Comparison of ENCODE assay signal across 34 cellular contexts in the genomic region with DNA sequence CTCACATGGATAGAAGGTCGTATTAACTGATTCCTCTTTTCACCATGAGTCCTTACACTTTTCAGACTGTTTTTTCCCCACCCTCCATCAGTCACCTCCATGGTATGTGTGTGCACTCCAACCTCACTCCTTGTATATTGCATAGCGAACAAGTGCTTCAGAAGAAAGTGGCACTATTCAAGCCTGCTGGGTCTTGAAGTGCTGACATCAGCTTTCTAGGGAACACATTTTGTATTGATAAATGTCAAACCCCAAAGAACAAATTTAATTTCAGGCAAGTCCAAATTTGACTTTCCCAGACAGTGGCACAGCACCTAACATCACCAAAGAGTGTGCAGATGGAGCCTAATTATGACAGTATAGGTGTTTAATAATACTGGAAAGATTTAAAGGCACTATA.
"Had no signal": no experiment of that assay in that cellular context is flagged by ENCODE, and none has a peak within 500 bp of the region (broad histone marks: within the 10 kb centered on the region; RNA-seq: fewer than 3 reads in every experiment).

No MANE protein-coding gene starts in this region.

- H3K27me3 ChIP-seq: MG63 had no signal

- H3K4me3 ChIP-seq: MG63 had no signal

- DNase-seq: Karpas-422, Kasumi-1, MG63, MM.1S, MV-4-11, NCI-H1048, NCI-H1092, NCI-H1092 treated with DMSO at 0.1 percent for 48 hours, NCI-H1105, NCI-H1105 treated with DMSO at 0.1 percent for 48 hours, NCI-H1417, NCI-H1417 treated with DMSO at 0.1 percent for 48 hours, NCI-H1436, NCI-H1436 treated with DMSO at 0.1 percent for 48 hours, NCI-H146, NCI-H1694, NCI-H1694 treated with DMSO at 0.1 percent for 48 hours, NCI-H187, NCI-H187 treated with DMSO at 0.1 percent for 48 hours, NCI-H1930, NCI-H2029, NCI-H2029 treated with DMSO at 0.1 percent for 48 hours, NCI-H2081, NCI-H2081 treated with DMSO at 0.1 percent for 48 hours, NCI-H2107, NCI-H2171, NCI-H2171 treated with DMSO at 0.1 percent for 48 hours, NCI-H2227 treated with DMSO at 0.1 percent for 48 hours, NCI-H226, NCI-H446, NCI-H446 treated with DMSO at 0.1 percent for 48 hours, NCI-H510A, NCI-H510A treated with DMSO at 0.1 percent for 48 hours, NCI-H524 had no signal

- H3K9me3 ChIP-seq: MG63 had no signal

- H3K36me3 ChIP-seq: MG63 had no signal
